1 cellular context compared by ENCODE assay signal in genomic region chr10:45671300-45671699, GRCh38.
A peak's percentile ranks its signal among the peaks of the same experiment; 100 is the strongest.
TF ChIP-seq lines count a peak whose summit lies in the region.

No MANE protein-coding gene starts in this region.

TF ChIP-seq in HEK293, 187 proteins besides CTCF, POLR2A, EP300 and RAD21 (continued from another document):
- peak; percentile 98 for TF ChIP-seq ZNF146 (tag by site-specific recombination; IDR thresholded peaks at IDR 0.05)
- 0 out of 2 replicates have a peak, but pooled peaks have one; percentile 45 for TF ChIP-seq ZNF580 (tag by site-specific recombination; IDR thresholded peaks at IDR 0.05)
- 0 out of 2 replicates have a peak, but pooled peaks have one; percentile 35 for TF ChIP-seq ZNF202 (tag by site-specific recombination; IDR thresholded peaks at IDR 0.05; ENCODE audit: borderline replicate concordance)
